In genomic region chr20:3802524-3803239, GRCh38 we compare ENCODE assay signal across 1 cellular context.
TF ChIP-seq lines count a peak whose summit lies in the region.

No MANE protein-coding gene starts in this region.

TF ChIP-seq in GM12878, 131 proteins besides CTCF, POLR2A, EP300 and RAD21:
- TF ChIP-seq IKZF2 (IDR thresholded peaks at IDR 0.05) (0 out of 4 replicates have a peak, but pooled peaks of 1 of the 2 experiments have one; percentile 15), NR2C2 (IDR thresholded peaks at IDR 0.05; ENCODE audit: borderline replicate concordance, control insufficient read depth, insufficient read length, low read depth) (no peak), IKZF1 (conservative IDR thresholded peaks at IDR 0.05) (peak; percentile 37; the same call in 1 of the 2 replicates), BMI1 (IDR thresholded peaks at IDR 0.05; ENCODE audit: borderline replicate concordance) (peak; percentile 78), EGR1 (IDR thresholded peaks at IDR 0.05; ENCODE audit: borderline replicate concordance in 1 of 2, low read depth in 2 of 2, low read length in 2 of 2) (no peak), SPI1 (IDR thresholded peaks at IDR 0.05; ENCODE audit: borderline replicate concordance, insufficient read depth, low read depth, low read length) (peak; percentile 70), PML (IDR thresholded peaks at IDR 0.05; ENCODE audit: low read length) (no peak)
TF ChIP-seq in GM12878: peak in this region for 4.
